16 cellular contexts compared by ENCODE assay signal in the genomic region with DNA sequence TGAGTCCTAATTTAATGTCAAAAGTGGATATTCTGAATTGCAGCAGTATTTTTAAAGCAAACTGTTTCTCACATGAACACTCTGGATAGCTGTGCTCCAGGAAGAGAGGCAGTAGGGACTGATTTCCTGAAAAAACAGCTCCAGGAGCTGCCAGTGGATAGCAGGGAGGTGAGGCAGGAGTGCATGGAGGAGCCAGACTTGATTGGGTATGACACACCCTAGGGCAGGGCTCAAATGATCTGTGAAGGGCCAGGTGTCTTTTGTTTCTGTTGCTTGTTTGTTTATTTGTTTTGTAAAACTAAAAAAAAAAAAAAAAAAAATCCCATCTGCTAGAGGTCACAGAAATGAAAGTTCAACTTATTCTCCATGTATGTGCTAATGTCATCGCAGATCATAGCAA.
A peak's percentile ranks its signal among the peaks of the same experiment; 100 is the strongest.
DNase-seq lines count a peak whose midpoint lies in the region; ATAC-seq and TF ChIP-seq lines count a peak whose summit lies in the region.
"Had no signal": no experiment of that assay in that cellular context is flagged by ENCODE, and none has a peak within 500 bp of the region (broad histone marks: within the 10 kb centered on the region; RNA-seq: fewer than 3 reads in every experiment).

No MANE protein-coding gene starts in this region.

- H3K4me1 ChIP-seq in colonic mucosa: no peaks in the 10 kb centered on the region

- no peaks in the 10 kb centered on the region for H3K27me3 ChIP-seq in colonic mucosa

- H3K4me3 ChIP-seq in colonic mucosa: no peak overlapping the region
- H3K4me3 ChIP-seq: prostate gland had no signal

- peak overlapping the region; percentile 84 for H3K27ac Mint-ChIP-seq in osteocyte (ENCODE audit: unreplicated experiment)
- H3K27ac Mint-ChIP-seq: activated naive CD4-positive, alpha-beta T cell treated with anti-CD3 and anti-CD28 coated beads, Interleukin-2, amount 10 ng/mL, durations not matched to agents 7 days and 5 days; brain; T-helper 2 cell treated with Interferon-gamma antibody and Interleukin-4, amounts not matched to agents 5 μg/mL and 100 μg/mL, for 36 hours had no signal

- intact Hi-C loops in colonic mucosa (cut with DNase I): no loop called here

- ATAC-seq in HG03039 (IDR thresholded peaks at IDR 0.05; ENCODE audit: unreplicated experiment): no peak
- ATAC-seq: natural killer cell treated with Interleukin-12 subunit alpha and Interleukin-12 subunit beta and Interleukin-15 and Interleukin-18, amount 100 ng/mL, for 72 hours had no signal

- no peaks in the 10 kb centered on the region for H3K36me3 Mint-ChIP-seq in osteocyte (ENCODE audit: unreplicated experiment)
- H3K36me3 Mint-ChIP-seq: activated naive CD4-positive, alpha-beta T cell treated with anti-CD3 and anti-CD28 coated beads, Interleukin-2, amount 10 ng/mL, durations not matched to agents 7 days and 5 days; brain; natural killer cell treated with Interleukin-12 subunit alpha and Interleukin-12 subunit beta and Interleukin-15 and Interleukin-18, amount 100 ng/mL, for 72 hours had no signal

- no peaks in the 10 kb centered on the region for H3K9me3 ChIP-seq in colonic mucosa
- H3K9me3 ChIP-seq: prostate gland had no signal

- no peaks in the 10 kb centered on the region for H3K36me3 ChIP-seq in colonic mucosa
- H3K36me3 ChIP-seq: prostate gland had no signal

- DNase-seq in Daoy (ENCODE audit: low read depth) (peak; percentile 45), NCI-H226 (peak; percentile 55), colonic mucosa (peak; percentile 58), osteocyte (ENCODE audit: extremely low spot score, unreplicated experiment) (no peak), NCI-H2081 (lab: John Stamatoyannopoulos, UW) (no peak), medulla oblongata (ENCODE audit: extremely low spot score) (no peak)
- DNase-seq in stimulated activated CD4-positive, alpha-beta T cell treated with anti-CD3 and anti-CD28 coated beads, Interleukin-2, amount 100 ng/mL, for 24 hours: no peak
- DNase-seq: activated CD8-positive, alpha-beta memory T cell treated with anti-CD3 and anti-CD28 coated beads, Interleukin-2, amount 50 U/mL, for 4 hours; activated naive CD4-positive, alpha-beta T cell treated with anti-CD3 and anti-CD28 coated beads, Interleukin-2, amount 10 ng/mL, durations not matched to agents 7 days and 5 days; DND-41; SHP77 treated with DMSO at 0.1 percent for 48 hours had no signal

- no peak for TF ChIP-seq CTCF in colonic mucosa (IDR thresholded peaks at IDR 0.05)
- no peak for TF ChIP-seq CTCF in osteocyte (IDR thresholded peaks at IDR 0.05)

- H3K27ac ChIP-seq in colonic mucosa: no peak overlapping the region

- no peak overlapping the region for H3K9ac ChIP-seq in colonic mucosa (ENCODE audit: low read depth in 2 of 2, low read length in 2 of 2)

- H3K27me3 Mint-ChIP-seq in osteocyte (ENCODE audit: unreplicated experiment): no peaks in the 10 kb centered on the region
- H3K27me3 Mint-ChIP-seq: natural killer cell treated with Interleukin-12 subunit alpha and Interleukin-12 subunit beta and Interleukin-15 and Interleukin-18, amount 100 ng/mL, for 72 hours had no signal

- no peaks in the 10 kb centered on the region for H3K9me3 Mint-ChIP-seq in osteocyte (ENCODE audit: unreplicated experiment)
- H3K9me3 Mint-ChIP-seq: activated naive CD4-positive, alpha-beta T cell treated with anti-CD3 and anti-CD28 coated beads, Interleukin-2, amount 10 ng/mL, durations not matched to agents 7 days and 5 days; brain; natural killer cell treated with Interleukin-12 subunit alpha and Interleukin-12 subunit beta and Interleukin-15 and Interleukin-18, amount 100 ng/mL, for 72 hours; T-helper 2 cell treated with Interferon-gamma antibody and Interleukin-4, amounts not matched to agents 5 μg/mL and 100 μg/mL, for 36 hours had no signal

- H3K4me3 Mint-ChIP-seq in osteocyte (ENCODE audit: unreplicated experiment): no peak overlapping the region
- H3K4me3 Mint-ChIP-seq: activated naive CD4-positive, alpha-beta T cell treated with anti-CD3 and anti-CD28 coated beads, Interleukin-2, amount 10 ng/mL, durations not matched to agents 7 days and 5 days; brain; natural killer cell treated with Interleukin-12 subunit alpha and Interleukin-12 subunit beta and Interleukin-15 and Interleukin-18, amount 100 ng/mL, for 72 hours; T-helper 2 cell treated with Interferon-gamma antibody and Interleukin-4, amounts not matched to agents 5 μg/mL and 100 μg/mL, for 36 hours had no signal

- peaks cover 76% of the 10 kb centered on the region for H3K4me1 Mint-ChIP-seq in osteocyte (ENCODE audit: unreplicated experiment)

Comparison
In these comparisons a context has a peak if more than half of its experiments do, and no peak if none do; other contexts are left out.
1. DNase-seq: peak in Daoy (single experiment), NCI-H226 (single experiment) and colonic mucosa (single experiment); none in osteocyte (single experiment), NCI-H2081 (0 of 2), stimulated activated CD4-positive, alpha-beta T cell treated with anti-CD3 and anti-CD28 coated beads, Interleukin-2, amount 100 ng/mL, for 24 hours (0 of 2) and medulla oblongata (single experiment).